In the genomic region with DNA sequence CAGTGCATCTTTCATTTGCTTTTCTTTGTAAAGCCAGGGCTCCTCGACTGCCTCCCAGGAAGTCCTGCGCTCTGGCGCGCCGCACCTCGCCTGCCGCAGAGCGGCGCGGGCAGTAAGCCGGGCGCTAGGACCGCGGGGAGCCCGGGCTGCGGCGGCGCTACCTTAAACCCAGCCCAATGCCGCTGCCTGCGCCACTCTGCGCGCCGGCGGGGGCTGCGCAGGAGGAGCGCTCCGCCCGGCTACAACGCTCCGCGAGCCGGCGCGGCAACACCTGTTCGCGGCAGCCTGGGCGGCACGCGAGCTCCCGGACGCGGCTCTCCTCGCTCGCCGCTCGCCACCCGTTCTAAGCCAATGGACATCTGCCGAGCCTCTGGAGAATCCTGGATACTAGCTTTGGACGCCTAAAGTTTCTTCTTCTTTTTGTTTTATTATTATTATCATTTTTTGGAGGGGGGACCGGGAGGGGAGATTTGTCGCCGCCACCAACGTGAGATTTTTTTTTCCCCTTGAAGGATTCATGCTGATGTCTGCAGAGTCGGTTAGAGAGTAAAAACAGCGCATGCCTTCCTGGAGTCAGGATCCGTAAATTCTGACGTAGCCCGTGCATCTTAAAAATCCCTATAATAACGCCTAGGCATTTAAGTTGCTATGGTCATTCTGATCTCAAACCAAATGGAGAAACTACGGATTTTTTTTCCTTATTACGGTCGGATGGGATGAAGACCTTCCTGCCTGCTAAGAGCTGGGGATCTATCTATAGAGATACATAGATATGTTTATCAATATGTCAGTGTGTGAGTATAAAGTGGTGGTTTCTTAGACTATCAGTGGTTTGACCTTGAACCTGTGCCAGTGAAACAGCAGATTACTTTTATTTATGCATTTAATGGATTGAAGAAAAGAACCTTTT, we compare ENCODE assay signal across 8 cellular contexts. TPM values are rescaled to one million over a fixed set of nuclear protein-coding genes. Genes with fewer than 3 reads are reported as not detected.
A peak's percentile ranks its signal among the peaks of the same experiment; 100 is the strongest.
DNase-seq lines count a peak whose midpoint lies in the region; ATAC-seq and TF ChIP-seq lines count a peak whose summit lies in the region.

A gene (plus strand): TSS at position 191 of the 910 bp plus-strand sequence. CDS start 840 bp downstream, outside the sequence.

- 0 to 1% methylated on average over 25 to 61 of the region's 62 CpGs for WGBS in upper lobe of left lung, 2 donors

- no peaks in the 10 kb centered on the region for H3K79me2 ChIP-seq in parathyroid adenoma

- no peak for TF ChIP-seq EP300 in upper lobe of left lung (IDR thresholded peaks at IDR 0.05)

- peak in 2 of 4 donors; percentile 43 to 71 for TF ChIP-seq POLR2A in upper lobe of left lung (IDR thresholded peaks at IDR 0.05)

- no peak for TF ChIP-seq CTCF in parathyroid adenoma (IDR thresholded peaks at IDR 0.05)
- peak in 2 of 6 experiments; percentile 11 for TF ChIP-seq CTCF in upper lobe of left lung (IDR thresholded peaks at IDR 0.05)

- peak within 1 kb of the TSS; percentile 72 for H3K27ac Mint-ChIP-seq in activated naive CD4-positive, alpha-beta T cell treated with anti-CD3 and anti-CD28 coated beads, Interleukin-2, amount 50 U/mL, for 24 hours

- H3K27me3 Mint-ChIP-seq in activated naive CD4-positive, alpha-beta T cell treated with anti-CD3 and anti-CD28 coated beads, Interleukin-2, amount 50 U/mL, for 24 hours, result peaks cover 8% of the 10 kb centered on the region

- H3K4me1 ChIP-seq in SJSA1 (replicated peaks) (peaks cover 30% of the 10 kb centered on the region), parathyroid adenoma (peaks cover 6% of the 10 kb centered on the region), upper lobe of left lung (peaks cover 53 to 73% (median 58%) of the 10 kb centered on the region in 4 donors)

- H3K4me2 ChIP-seq in parathyroid adenoma (ENCODE audit: low read length), result peak within 1 kb of the TSS; percentile 96

- no peaks in the 10 kb centered on the region for H3K36me3 Mint-ChIP-seq in activated naive CD4-positive, alpha-beta T cell treated with anti-CD3 and anti-CD28 coated beads, Interleukin-2, amount 50 U/mL, for 24 hours

- H3K4me3 Mint-ChIP-seq in activated naive CD4-positive, alpha-beta T cell treated with anti-CD3 and anti-CD28 coated beads, Interleukin-2, amount 50 U/mL, for 24 hours, result peak within 1 kb of the TSS; percentile 91

- H3K36me3 ChIP-seq in SJSA1 (no peaks in the 10 kb centered on the region), parathyroid adenoma (ENCODE audit: control insufficient read depth, insufficient read depth, low read length) (no peaks in the 10 kb centered on the region), upper lobe of left lung (no peaks in the 10 kb centered on the region)

- H3K27ac ChIP-seq in SJSA1 (no peak within 1 kb of the TSS), parathyroid adenoma (no peak within 1 kb of the TSS), upper lobe of left lung (peak within 1 kb of the TSS in 3 of 4 donors; percentile 22 to 72 (median 47))

- H3K27me3 ChIP-seq in SJSA1 (replicated peaks), result peaks cover 28% of the 10 kb centered on the region
- no peaks in the 10 kb centered on the region for H3K27me3 ChIP-seq in parathyroid adenoma (ENCODE audit: control insufficient read depth, insufficient read depth, low read length)
- peaks cover 0 to 41% (median 15%) of the 10 kb centered on the region in 4 donors for H3K27me3 ChIP-seq in upper lobe of left lung

- peak within 1 kb of the TSS; percentile 79 for H2AFZ ChIP-seq in parathyroid adenoma

- H3K9me3 ChIP-seq in SJSA1 (replicated peaks) (no peaks in the 10 kb centered on the region), parathyroid adenoma (ENCODE audit: control insufficient read depth, low read length) (no peaks in the 10 kb centered on the region), upper lobe of left lung (no peaks in the 10 kb centered on the region)

- H3K9me3 Mint-ChIP-seq in activated naive CD4-positive, alpha-beta T cell treated with anti-CD3 and anti-CD28 coated beads, Interleukin-2, amount 50 U/mL, for 24 hours, result no peaks in the 10 kb centered on the region

- DNase-seq in GDM1 (lab: John Stamatoyannopoulos, UW) (peak; percentile 58), Kasumi-1 (lab: John Stamatoyannopoulos, UW) (peak; percentile 5 to 12), SJSA1 (ENCODE audit: low read depth in 1 of 2, low spot score in 2 of 2) (peak; percentile 59 to 64), Right ventricle myocardium superior (peak; percentile 87), upper lobe of left lung (peak; percentile 82 to 96)

- H3K4me3 ChIP-seq in SJSA1 (peak within 1 kb of the TSS; percentile 49), parathyroid adenoma (ENCODE audit: low read depth, low read length) (peak within 1 kb of the TSS; percentile 65), upper lobe of left lung (peak within 1 kb of the TSS; percentile 50 to 74 (median 62))

- no peak within 1 kb of the TSS for H3K9ac ChIP-seq in parathyroid adenoma

- H3K4me1 Mint-ChIP-seq in activated naive CD4-positive, alpha-beta T cell treated with anti-CD3 and anti-CD28 coated beads, Interleukin-2, amount 50 U/mL, for 24 hours, result peaks cover 44% of the 10 kb centered on the region

- intact Hi-C loops in Right ventricle myocardium superior (cut with DNase I), result no loop called here

- ATAC-seq in GM21786 (IDR thresholded peaks at IDR 0.05; ENCODE audit: unreplicated experiment) (peak; percentile 83), Right ventricle myocardium superior (ENCODE audit: poor library complexity) (peak; percentile 85), upper lobe of left lung (ENCODE audit: low FRiP score in 2 of 2) (peak; percentile 91 to 93)

RNA-seq across cellular contexts. Expression of the gene that starts here (rescaled TPM):
- 0.26 TPM in 1 of 2 replicates, not detected in the other for total RNA-seq in SJSA1 (2014; rRNA removed; shearing (Covaris generic))
- total RNA-seq in Right ventricle myocardium superior (9.5 TPM), upper lobe of left lung (1 to 10 TPM in 2 of 6 donors, under 1 TPM in 3, not detected in 1; 0.11 to 3.6 (median 0.79) TPM)

Comparison
In these comparisons a context has a peak if more than half of its experiments do, and no peak if none do; other contexts are left out.
1. Peak in DNase-seq and H3K4me3 ChIP-seq in SJSA1; RNA of the gene not detected or under 1 TPM.
2. DNase-seq: peak in every context shown above with its lines; median percentile 89 in upper lobe of left lung; 87 in Right ventricle myocardium superior; 62 in SJSA1; 58 in GDM1; 8 in Kasumi-1.
3. H3K27ac ChIP-seq: peak in upper lobe of left lung (3 of 4); none in SJSA1 (single experiment) and parathyroid adenoma (single experiment).
4. Peak in every context shown above with its lines, with median percentiles within 50 percentile points of each other: ATAC-seq and H3K4me3 ChIP-seq.